8 cellular contexts compared by ENCODE assay signal in the genomic region with DNA sequence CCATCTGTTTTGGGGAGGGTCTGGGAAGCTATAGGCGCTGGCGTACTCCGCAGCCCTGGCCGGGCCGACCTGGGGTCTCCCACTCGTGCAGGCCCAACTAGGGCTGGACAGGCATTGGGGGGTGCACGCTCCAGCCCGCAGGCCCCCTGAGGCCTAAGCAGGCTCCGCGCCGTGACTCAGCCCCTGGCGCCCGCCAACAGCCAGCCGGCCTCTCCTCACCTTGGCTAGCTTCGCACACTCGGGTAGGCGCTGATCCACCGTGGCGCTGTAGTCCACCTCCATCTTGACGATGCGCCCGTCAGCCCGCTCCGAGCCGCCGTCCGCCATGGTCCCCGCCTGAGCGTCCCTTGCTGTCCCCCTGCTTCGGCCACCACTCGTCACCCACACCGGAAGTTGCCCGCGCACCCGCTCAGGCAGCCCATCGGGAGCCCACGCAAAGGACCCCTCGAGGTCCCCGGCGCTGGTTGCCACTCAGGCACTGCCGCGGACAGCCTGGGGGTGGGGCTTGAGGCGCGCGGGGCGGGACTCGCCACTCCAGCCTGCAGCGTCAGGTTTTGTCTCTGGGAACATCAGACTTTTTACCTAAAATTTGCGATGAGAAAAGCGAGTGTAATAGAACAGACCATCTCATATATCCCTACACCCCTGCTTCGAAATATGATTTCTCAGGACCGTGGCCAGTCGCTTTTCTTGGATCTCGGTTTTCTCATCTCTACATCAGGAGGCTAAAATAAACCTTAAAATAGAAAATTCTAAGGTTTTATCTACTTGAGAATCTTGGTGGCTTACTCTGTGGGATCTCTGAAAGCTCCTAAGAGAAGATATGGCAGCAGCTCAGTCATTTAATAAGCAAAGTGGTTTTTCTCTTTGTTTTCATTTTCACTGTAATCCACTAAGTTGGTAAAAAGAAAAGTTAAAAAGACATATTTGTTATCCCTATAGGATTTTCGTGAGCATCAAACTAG. TPM values are rescaled to one million over a fixed set of nuclear protein-coding genes. Genes with fewer than 3 reads are reported as not detected.
A peak's percentile ranks its signal among the peaks of the same experiment; 100 is the strongest.
DNase-seq lines count a peak whose midpoint lies in the region; ATAC-seq and TF ChIP-seq lines count a peak whose summit lies in the region.

A gene (minus strand): TSS at position 385 of the 965 bp plus-strand sequence. CDS start 58 bp downstream, at position 327.

- H3K36me3 ChIP-seq in HUES6 (ENCODE audit: control insufficient read depth, insufficient read depth, low read length) (peaks cover 9% of the 10 kb centered on the region; the same call in 1 of the 2 replicates), NT2/D1 (ENCODE audit: insufficient read depth, insufficient read length, low read length) (peaks cover 33% of the 10 kb centered on the region)

- peak within 1 kb of the TSS; percentile 86 for H3K27ac Mint-ChIP-seq in endothelial cell (ENCODE audit: unreplicated experiment)

- H3K4me1 Mint-ChIP-seq in endothelial cell (ENCODE audit: unreplicated experiment) = peaks cover 26% of the 10 kb centered on the region

- H3K27me3 Mint-ChIP-seq in endothelial cell (ENCODE audit: unreplicated experiment) = no peaks in the 10 kb centered on the region

- ATAC-seq in GM21390 (IDR thresholded peaks at IDR 0.05; ENCODE audit: unreplicated experiment) = peak; percentile 86

- H3K9me3 ChIP-seq in HUES6 (ENCODE audit: control insufficient read depth, insufficient read depth, low read depth, low read length) (no peaks in the 10 kb centered on the region), NT2/D1 (ENCODE audit: insufficient read depth, low read length) (no peaks in the 10 kb centered on the region)

- peak within 1 kb of the TSS; percentile 83 for H3K27ac ChIP-seq in HUES6 (ENCODE audit: low read depth, low read length)

- H3K9me3 Mint-ChIP-seq in endothelial cell (ENCODE audit: unreplicated experiment) = no peaks in the 10 kb centered on the region

- peak within 1 kb of the TSS; percentile 94 for H3K4me3 Mint-ChIP-seq in endothelial cell (ENCODE audit: unreplicated experiment)

- DNase-seq in D341Med (ENCODE audit: low spot score) (peak; percentile 99), NT2/D1 (ENCODE audit: low read depth, low spot score) (peak; percentile 72), endothelial cell (ENCODE audit: low spot score) (peak; percentile 96), midbrain (lab: John Stamatoyannopoulos, UW) (peak; percentile 94)
- peak; percentile 95 for DNase-seq in activated CD8-positive, alpha-beta memory T cell treated with anti-CD3 and anti-CD28 coated beads, Interleukin-2, amount 50 U/mL, for 4 hours
- peak; percentile 87 to 90 for DNase-seq in stimulated activated CD8-positive, alpha-beta memory T cell treated with anti-CD3 and anti-CD28 coated beads, Interleukin-2, amount 100 ng/mL, for 1 hour (ENCODE audit: low read depth in 2 of 2)

- H3K4me1 ChIP-seq in HUES6 (ENCODE audit: control insufficient read depth, insufficient read depth, low read length) = no peaks in the 10 kb centered on the region
- no peaks in the 10 kb centered on the region for H3K4me1 ChIP-seq in NT2/D1 (ENCODE audit: insufficient read depth, insufficient read length)

- H3K9ac ChIP-seq in HUES6 (ENCODE audit: low read length) = peak within 1 kb of the TSS; percentile 99
- H3K9ac ChIP-seq in NT2/D1 (ENCODE audit: insufficient read length, low read depth) = peak within 1 kb of the TSS; percentile 99

- H3K36me3 Mint-ChIP-seq in endothelial cell (ENCODE audit: low read depth, unreplicated experiment) = peaks cover 4% of the 10 kb centered on the region

- TF ChIP-seq CTCF in endothelial cell (IDR thresholded peaks at IDR 0.05; ENCODE audit: unreplicated experiment) = no peak

- H3K4me3 ChIP-seq in HUES6 (ENCODE audit: low read depth, low read length) (peak within 1 kb of the TSS; percentile 77), NT2/D1 (ENCODE audit: insufficient read length, low read depth) (peak within 1 kb of the TSS; percentile 98)

- H3K27me3 ChIP-seq in HUES6 (ENCODE audit: control insufficient read depth, insufficient read depth, low read length) (no peaks in the 10 kb centered on the region), NT2/D1 (ENCODE audit: insufficient read depth, insufficient read length) (no peaks in the 10 kb centered on the region)

RNA-seq across cellular contexts. Expression of the gene that starts here (rescaled TPM):
- total RNA-seq in endothelial cell (ENCODE audit: unreplicated experiment) = 46.2 TPM

Comparison
In these comparisons a context has a peak if more than half of its experiments do, and no peak if none do; other contexts are left out.
1. Peak in every context shown above with its lines: DNase-seq, ATAC-seq, H3K4me3 ChIP-seq and H3K27ac ChIP-seq.